In the genomic region with DNA sequence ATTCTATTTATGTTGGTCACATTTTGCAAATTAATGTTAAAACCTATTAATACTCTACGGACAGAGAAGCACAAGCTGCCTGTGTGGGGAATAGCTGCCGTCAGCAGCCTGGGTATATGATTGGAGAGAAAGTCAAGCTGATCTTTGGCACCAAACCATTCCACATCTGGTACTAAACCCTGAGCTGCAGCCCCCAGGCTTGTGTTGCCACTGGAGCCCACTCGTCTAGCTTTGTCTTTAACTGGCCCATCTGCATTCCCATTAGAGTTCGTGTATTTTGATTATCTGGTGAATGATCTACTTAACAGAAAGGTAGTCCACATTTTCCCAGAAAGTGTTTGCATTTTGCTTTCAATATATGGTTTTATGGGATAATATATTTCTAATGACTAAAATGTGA, we compare ENCODE assay signal across 18 cellular contexts.
"Had no signal": no experiment of that assay in that cellular context is flagged by ENCODE, and none has a peak within 500 bp of the region (broad histone marks: within the 10 kb centered on the region; RNA-seq: fewer than 3 reads in every experiment).

No MANE protein-coding gene starts in this region.

- H3K9me3 Mint-ChIP-seq: activated CD4-positive, alpha-beta T cell treated with anti-CD3 and anti-CD28 coated beads, Interleukin-2, amount 10 ng/mL, durations not matched to agents 24 days and 14 days; activated CD8-positive, alpha-beta T cell treated with anti-CD3 and anti-CD28 coated beads for 36 hours; effector memory CD8-positive, alpha-beta T cell; naive thymus-derived CD4-positive, alpha-beta T cell had no signal

- H3K27ac Mint-ChIP-seq: activated CD4-positive, alpha-beta T cell treated with anti-CD3 and anti-CD28 coated beads, Interleukin-2, amount 10 ng/mL, durations not matched to agents 24 days and 14 days had no signal

- H3K4me3 ChIP-seq: esophagus squamous epithelium, pancreas, right lobe of liver, thoracic aorta, upper lobe of left lung had no signal

- DNase-seq: activated CD4-positive, alpha-beta T cell treated with anti-CD3 and anti-CD28 coated beads, Interleukin-2, amount 10 ng/mL, durations not matched to agents 24 days and 14 days; activated CD8-positive, alpha-beta T cell treated with anti-CD3 and anti-CD28 coated beads for 36 hours; activated effector memory CD4-positive, alpha-beta T cell treated with Interleukin-2 at 50 U/mL for 16 hours; activated naive CD4-positive, alpha-beta T cell treated with anti-CD3 and anti-CD28 coated beads, Interleukin-2, amount 50 U/mL, for 16 hours; activated T-cell treated with anti-CD3 and anti-CD28 coated beads, Interleukin-2, amount 50 U/mL, for 48 hours; effector memory CD8-positive, alpha-beta T cell; esophagus squamous epithelium; left ventricle myocardium superior; naive thymus-derived CD4-positive, alpha-beta T cell; pancreas; right lobe of liver; small intestine; stimulated activated CD4-positive, alpha-beta T cell treated with anti-CD3 and anti-CD28 coated beads, Interleukin-15, amount 100 ng/mL, for 24 hours; stimulated activated CD4-positive, alpha-beta T cell treated with anti-CD3 and anti-CD28 coated beads, Interleukin-4, amount 100 ng/mL, for 1 hour; T-helper 1 cell; T1000; upper lobe of left lung had no signal

- H3K4me3 Mint-ChIP-seq: activated CD4-positive, alpha-beta T cell treated with anti-CD3 and anti-CD28 coated beads, Interleukin-2, amount 10 ng/mL, durations not matched to agents 24 days and 14 days; activated CD8-positive, alpha-beta T cell treated with anti-CD3 and anti-CD28 coated beads for 36 hours; effector memory CD8-positive, alpha-beta T cell; naive thymus-derived CD4-positive, alpha-beta T cell had no signal

- ATAC-seq: activated CD8-positive, alpha-beta T cell treated with anti-CD3 and anti-CD28 coated beads for 36 hours; effector memory CD8-positive, alpha-beta T cell; left ventricle myocardium superior; naive thymus-derived CD4-positive, alpha-beta T cell; pancreas; right lobe of liver had no signal

- H3K27me3 Mint-ChIP-seq: activated CD4-positive, alpha-beta T cell treated with anti-CD3 and anti-CD28 coated beads, Interleukin-2, amount 10 ng/mL, durations not matched to agents 24 days and 14 days; activated CD8-positive, alpha-beta T cell treated with anti-CD3 and anti-CD28 coated beads for 36 hours; effector memory CD8-positive, alpha-beta T cell had no signal
